Comparison of ENCODE assay signal across 26 cellular contexts in the genomic region with DNA sequence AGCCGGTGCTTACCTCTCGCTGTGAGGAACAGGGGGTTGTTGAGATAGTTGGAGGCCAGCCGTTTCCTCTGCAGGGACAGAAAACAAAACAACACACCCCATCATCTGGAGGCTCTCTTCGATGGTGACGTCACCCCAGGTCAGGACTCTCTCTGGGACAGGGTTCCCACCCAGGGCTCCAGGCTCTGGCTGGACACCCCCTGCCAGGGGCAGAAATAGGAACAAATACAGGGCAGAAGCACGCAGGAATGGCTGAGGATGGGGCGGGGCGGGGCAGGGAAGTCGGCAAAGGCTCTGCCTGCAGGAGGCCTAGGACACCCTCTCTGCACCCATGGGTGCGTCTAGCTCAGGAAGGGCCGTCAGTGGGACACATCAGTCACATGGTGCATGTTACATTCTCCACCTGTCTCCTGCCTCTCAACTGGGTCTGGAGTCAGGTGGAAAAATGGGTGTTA.
A peak's percentile ranks its signal among the peaks of the same experiment; 100 is the strongest.
DNase-seq lines count a peak whose midpoint lies in the region; ATAC-seq, FAIRE-seq and TF ChIP-seq lines count a peak whose summit lies in the region.
"Had no signal": no experiment of that assay in that cellular context is flagged by ENCODE, and none has a peak within 500 bp of the region (broad histone marks: within the 10 kb centered on the region; RNA-seq: fewer than 3 reads in every experiment).

No MANE protein-coding gene starts in this region.

- no peaks in the 10 kb centered on the region for H3K79me2 ChIP-seq in DND-41 (ENCODE audit: insufficient read depth, low read length)
- H3K79me2 ChIP-seq in osteoblast (ENCODE audit: insufficient read depth, low read length) = no peaks in the 10 kb centered on the region

- H3K27me3 ChIP-seq in DND-41 (ENCODE audit: insufficient read depth, low read length, poor library complexity) (no peaks in the 10 kb centered on the region), Peyer's patch (no peaks in the 10 kb centered on the region), osteoblast (ENCODE audit: insufficient read depth, low read length) (no peaks in the 10 kb centered on the region)

- H3K36me3 ChIP-seq in DND-41 (ENCODE audit: insufficient read depth, low read length) (peaks cover 73% of the 10 kb centered on the region), Peyer's patch (no peaks in the 10 kb centered on the region), kidney (ENCODE audit: control insufficient read depth in 1 of 2, insufficient read depth in 2 of 2, low read length in 2 of 2) (no peaks in the 10 kb centered on the region), osteoblast (ENCODE audit: insufficient read depth, low read length) (no peaks in the 10 kb centered on the region)
- H3K36me3 ChIP-seq: SJSA1 had no signal

- TF ChIP-seq POLR2A in Peyer's patch (IDR thresholded peaks at IDR 0.05) = no peak

- intact Hi-C loops in kidney (cut with DNase I) = no loop called here

- ATAC-seq in DND-41 (ENCODE audit: insufficient read depth, low read depth) = no peak
- ATAC-seq in GM18517 (IDR thresholded peaks at IDR 0.05; ENCODE audit: unreplicated experiment) = no peak
- no peak for ATAC-seq in GM19023 (IDR thresholded peaks at IDR 0.05; ENCODE audit: unreplicated experiment)
- no peak for ATAC-seq in HG03025 (IDR thresholded peaks at IDR 0.05; ENCODE audit: low FRiP score, unreplicated experiment)

- H3K4me3 ChIP-seq in DND-41 (ENCODE audit: low read depth in 1 of 2, low read length in 2 of 2) (no peak overlapping the region), Peyer's patch (no peak overlapping the region), kidney (ENCODE audit: low read length in 2 of 2) (no peak overlapping the region), osteoblast (ENCODE audit: insufficient read depth, low read length) (no peak overlapping the region)
- H3K4me3 ChIP-seq: GM23248, PC-9, SJSA1 had no signal

- H4K20me1 ChIP-seq in DND-41 (ENCODE audit: insufficient read depth, low read length) (peaks cover 7% of the 10 kb centered on the region), osteoblast (ENCODE audit: insufficient read depth, low read length) (no peaks in the 10 kb centered on the region)

- H3K4me2 ChIP-seq in DND-41 (ENCODE audit: insufficient read depth, low read length) = no peak overlapping the region
- H3K4me2 ChIP-seq in osteoblast (ENCODE audit: insufficient read depth, low read length) = no peak overlapping the region
- H3K4me2 ChIP-seq: PC-9 had no signal

- DNase-seq in DND-41 (no peak), Peyer's patch (peak in 2 of 3 donors; percentile 29), kidney (peak; percentile 44), osteoblast (ENCODE audit: insufficient read length, low spot score, missing footprints) (peak; percentile 64)
- DNase-seq: Calu3; DMS79 treated with DMSO at 0.1 percent for 48 hours; GM23248; IMR-90; Karpas-422; MV-4-11; NCI-H1105; NCI-H1436 treated with DMSO at 0.1 percent for 48 hours; NCI-H1930; NCI-H2107; NCI-H446; NCI-H524 treated with DMSO at 0.1 percent for 48 hours; NCI-H774; NK-92 treated with Interleukin-12 subunit alpha and Interleukin-12 subunit beta, amount 100 ng/mL, for 24 hours; PC-9; Right ventricle myocardium superior; RPMI8226 had no signal

- TF ChIP-seq CTCF in DND-41 (IDR thresholded peaks at IDR 0.05; ENCODE audit: borderline replicate concordance, extremely low read depth, low read length, poor library complexity, severe bottlenecking) = no peak
- TF ChIP-seq CTCF in Peyer's patch (IDR thresholded peaks at IDR 0.05) = no peak
- no peak for TF ChIP-seq CTCF in kidney (IDR thresholded peaks at IDR 0.05; ENCODE audit: borderline replicate concordance, extremely low read depth, insufficient read depth)
- no peak for TF ChIP-seq CTCF in osteoblast (IDR thresholded peaks at IDR 0.05; ENCODE audit: extremely low read depth, low read depth, low read length)

- H3K27ac ChIP-seq in DND-41 (ENCODE audit: low read length) (0 out of 2 replicates have a peak overlapping the region, but pooled peaks have one; percentile 16), Peyer's patch (no peak overlapping the region), kidney (ENCODE audit: low read depth in 2 of 2, low read length in 2 of 2) (no peak overlapping the region), osteoblast (ENCODE audit: low read depth, low read length) (no peak overlapping the region)
- H3K27ac ChIP-seq: GM23248, PC-9, SJSA1 had no signal

- H3K9ac ChIP-seq in DND-41 (ENCODE audit: low read depth, low read length) (no peak overlapping the region), kidney (ENCODE audit: low read length in 2 of 2) (no peak overlapping the region)
- H3K9ac ChIP-seq: GM23248 had no signal

- no peak for FAIRE-seq in kidney (lab: Jason Lieb, UNC)
- FAIRE-seq: GM18507 had no signal

- H3K4me1 ChIP-seq in DND-41 (ENCODE audit: insufficient read depth, low read length) (no peaks in the 10 kb centered on the region), Peyer's patch (no peaks in the 10 kb centered on the region), kidney (ENCODE audit: control insufficient read depth in 1 of 2, insufficient read depth in 1 of 2, low read depth in 1 of 2, low read length in 2 of 2) (no peaks in the 10 kb centered on the region), osteoblast (ENCODE audit: insufficient read depth, low read length) (no peaks in the 10 kb centered on the region)
- H3K4me1 ChIP-seq: SJSA1 had no signal

- H3K9me3 ChIP-seq in DND-41 (ENCODE audit: insufficient read depth, low read length, severe bottlenecking) (no peaks in the 10 kb centered on the region), Peyer's patch (no peaks in the 10 kb centered on the region), kidney (ENCODE audit: control insufficient read depth in 1 of 2, low read length in 2 of 2) (no peaks in the 10 kb centered on the region), osteoblast (ENCODE audit: low read depth, low read length) (no peaks in the 10 kb centered on the region)
- H3K9me3 ChIP-seq: SJSA1 had no signal

- H2AFZ ChIP-seq in DND-41 (ENCODE audit: low read depth, low read length) = no peak overlapping the region
- no peak overlapping the region for H2AFZ ChIP-seq in osteoblast (ENCODE audit: low read length)
- H2AFZ ChIP-seq: GM23248, PC-9 had no signal
